Comparison of ENCODE assay signal across 1 cellular context in genomic region chr19:49926520-49926919, GRCh38.
TF ChIP-seq lines count a peak whose summit lies in the region.

No MANE protein-coding gene starts in this region.

TF ChIP-seq in WTC11, 78 proteins besides CTCF, POLR2A, EP300 and RAD21 (continued from another document):
- TF ChIP-seq ATF6 (CRISPR knock-in tag; IDR thresholded peaks at IDR 0.05) (no peak), JAZF1 (CRISPR knock-in tag; IDR thresholded peaks at IDR 0.05) (no peak), MXD4 (CRISPR knock-in tag; IDR thresholded peaks at IDR 0.05; ENCODE audit: borderline replicate concordance) (no peak), IRF1 (CRISPR knock-in tag; IDR thresholded peaks at IDR 0.05) (no peak), ZNF138 (CRISPR knock-in tag; conservative IDR thresholded peaks at IDR 0.05) (no peak), AR (CRISPR knock-in tag; IDR thresholded peaks at IDR 0.05) (no peak), ATF1 (CRISPR knock-in tag; IDR thresholded peaks at IDR 0.05) (no peak), ZNF416 (CRISPR knock-in tag; IDR thresholded peaks at IDR 0.05) (no peak), ZNF317 (CRISPR knock-in tag; IDR thresholded peaks at IDR 0.05; ENCODE audit: borderline replicate concordance, low read depth) (no peak), USF1 (CRISPR knock-in tag; IDR thresholded peaks at IDR 0.05) (no peak), FOXK1 (CRISPR knock-in tag; IDR thresholded peaks at IDR 0.05) (no peak), SMAD4 (CRISPR knock-in tag; IDR thresholded peaks at IDR 0.05) (no peak), NFYB (CRISPR knock-in tag; conservative IDR thresholded peaks at IDR 0.05; ENCODE audit: low read depth) (no peak), FOXJ3 (CRISPR knock-in tag; IDR thresholded peaks at IDR 0.05; ENCODE audit: borderline replicate concordance) (no peak), HMGXB4 (CRISPR knock-in tag; IDR thresholded peaks at IDR 0.05) (no peak)
